Comparison of ENCODE assay signal across 13 cellular contexts in the genomic region with DNA sequence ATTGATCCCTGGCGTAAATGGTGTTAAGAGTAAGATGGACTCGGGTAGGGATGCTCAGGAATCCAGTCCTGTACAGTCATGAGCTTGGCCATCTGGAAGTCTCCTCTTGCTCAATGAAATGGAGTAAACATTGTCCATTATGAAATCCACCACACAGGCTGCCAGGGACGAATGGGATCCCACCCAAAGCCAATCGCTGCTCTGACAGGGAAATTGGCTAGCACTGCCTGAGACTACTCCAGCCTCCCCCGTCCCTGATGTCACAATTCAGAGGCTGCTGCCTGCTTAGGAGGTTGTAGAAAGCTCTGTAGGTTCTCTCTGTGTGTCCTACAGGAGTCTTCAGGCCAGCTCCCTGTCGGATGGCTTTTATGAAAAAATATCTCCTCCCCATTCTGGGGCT. TPM values are rescaled to one million over a fixed set of nuclear protein-coding genes. Genes with fewer than 3 reads are reported as not detected.
DNase-seq lines count a peak whose midpoint lies in the region; ATAC-seq and TF ChIP-seq lines count a peak whose summit lies in the region.
"Had no signal": no experiment of that assay in that cellular context is flagged by ENCODE, and none has a peak within 500 bp of the region (broad histone marks: within the 10 kb centered on the region; RNA-seq: fewer than 3 reads in every experiment).

HSD11B1 (plus strand) TSS at position 263 of the 400 bp plus-strand sequence; CDS start at position 360, 97 bp downstream.

- no peak within 1 kb of the TSS for H3K4me2 ChIP-seq in PC-3 (ENCODE audit: low read length)
- no peak within 1 kb of the TSS for H3K4me2 ChIP-seq in PC-9

- no peaks in the 10 kb centered on the region for H3F3A ChIP-seq in PC-3 (ENCODE audit: low read length, unreplicated experiment)
- H3F3A ChIP-seq in PC-9 (ENCODE audit: insufficient read depth, low read depth) = no peaks in the 10 kb centered on the region

- H2AFZ ChIP-seq in PC-3 (ENCODE audit: low read length) (no peak within 1 kb of the TSS), PC-9 (no peak within 1 kb of the TSS)

- H3K9me3 ChIP-seq in PC-3 (ENCODE audit: low read length) (no peaks in the 10 kb centered on the region), PC-9 (ENCODE audit: insufficient read depth, low read depth) (no peaks in the 10 kb centered on the region)

- no peaks in the 10 kb centered on the region for H3K9me2 ChIP-seq in PC-3 (replicated peaks; ENCODE audit: low read length)
- no peaks in the 10 kb centered on the region for H3K9me2 ChIP-seq in PC-9 (ENCODE audit: insufficient read depth)

- H3K79me2 ChIP-seq in PC-3 (ENCODE audit: low read length) (no peaks in the 10 kb centered on the region), PC-9 (ENCODE audit: low read depth) (no peaks in the 10 kb centered on the region)

- H3K36me3 ChIP-seq in PC-3 (ENCODE audit: low read depth, low read length) = no peaks in the 10 kb centered on the region
- no peaks in the 10 kb centered on the region for H3K36me3 ChIP-seq in PC-9 (ENCODE audit: low read depth)

- no peak for ATAC-seq in PC-3
- no peak for ATAC-seq in GM19452 (IDR thresholded peaks at IDR 0.05; ENCODE audit: unreplicated experiment)
- ATAC-seq: effector memory CD8-positive, alpha-beta T cell had no signal

- H3K27ac ChIP-seq in layer of hippocampus (ENCODE audit: low read depth, low read length) (peak within 1 kb of the TSS; percentile 49), PC-3 (ENCODE audit: low read length) (no peak within 1 kb of the TSS), PC-9 (no peak within 1 kb of the TSS)
- H3K27ac ChIP-seq: 22Rv1 had no signal

- no peak within 1 kb of the TSS for H3K4me3 ChIP-seq in PC-3 (ENCODE audit: low read length)
- H3K4me3 ChIP-seq in PC-9 = no peak within 1 kb of the TSS

- H3K9ac ChIP-seq in PC-3 (ENCODE audit: low read length) = no peak within 1 kb of the TSS

- TF ChIP-seq CTCF in PC-3 (conservative IDR thresholded peaks at IDR 0.05; ENCODE audit: low read depth, low read length) (no peak), PC-9 (conservative IDR thresholded peaks at IDR 0.05) (no peak)

- H3K4me1 ChIP-seq in PC-3 (ENCODE audit: insufficient read depth, low read length) = peaks cover 12% of the 10 kb centered on the region
- H3K4me1 ChIP-seq in PC-9 (replicated peaks; ENCODE audit: insufficient read depth) = no peaks in the 10 kb centered on the region

- H3K27me3 ChIP-seq in layer of hippocampus (ENCODE audit: control insufficient read depth, insufficient read depth, low read length) (no peaks in the 10 kb centered on the region), PC-3 (ENCODE audit: low read length) (no peaks in the 10 kb centered on the region), PC-9 (ENCODE audit: insufficient read depth, low read depth) (no peaks in the 10 kb centered on the region)

- H4K20me1 ChIP-seq in PC-3 (ENCODE audit: low read length) (no peaks in the 10 kb centered on the region), PC-9 (ENCODE audit: insufficient read depth) (no peaks in the 10 kb centered on the region)

- peak; percentile 87 for DNase-seq in SIG-M5 treated with dmso at 0.1 percent for 504 hours (lab: John Stamatoyannopoulos, UW; ENCODE audit: unreplicated experiment)
- DNase-seq in SIG-M5 (lab: John Stamatoyannopoulos, UW) = no peak
- peak in 53 of 58 donors; percentile 4 to 81 (median 51) for DNase-seq in anterior cingulate cortex (lab: John Stamatoyannopoulos, UW)
- peak; percentile 83 for DNase-seq in superior temporal gyrus (ENCODE audit: extremely low spot score)
- no peak for DNase-seq in PC-3
- no peak for DNase-seq in PC-9
- DNase-seq: activated CD4-positive, alpha-beta T cell treated with anti-CD3 and anti-CD28 coated beads for 1 hour; effector memory CD8-positive, alpha-beta T cell; NCI-H2081 had no signal

- intact Hi-C loops in PC-3 (cut with micrococcal nuclease) (no loop called here), PC-9 (cut with micrococcal nuclease; ENCODE audit: unreplicated experiment) (no loop called here)

- POLR2A ChIA-PET in PC-3 (lab: Charles Lee; ENCODE audit: unreplicated experiment) = interaction anchor here (0.6 kb wide), 1 partner anchor 41 kb away, joined by 8 read pairs; no protein-coding TSS in a partner anchor
- POLR2A ChIA-PET in PC-9 (lab: Charles Lee; ENCODE audit: unreplicated experiment) = no interaction called here

- no TSS peak for BruUV-seq in PC-3 (replicated peaks; lab: Mats Ljungman, UMichigan)
- BruUV-seq in PC-9 (replicated peaks; lab: Mats Ljungman, UMichigan) = no TSS peak

- CTCF ChIA-PET in PC-3 (lab: Charles Lee) (no interaction called here), PC-9 (lab: Charles Lee) (interaction anchor here (0.6 kb wide), 1 partner anchor 77 kb away, joined by 3 read pairs; no protein-coding TSS in a partner anchor)

RNA-seq across cellular contexts. Expression of gene HSD11B1, which starts in this region (rescaled TPM):
- total RNA-seq in PC-3 (2014; rRNA removed) (not detected in 2 replicates), PC-9 (2021) (not detected in 2 replicates)
- total RNA-seq: neural crest cell had no signal

Comparison
In these comparisons a context has a peak if more than half of its experiments do, and no peak if none do; other contexts are left out.
1. DNase-seq: peak in SIG-M5 treated with dmso at 0.1 percent for 504 hours (single experiment), anterior cingulate cortex (53 of 58) and superior temporal gyrus (single experiment); none in SIG-M5 (single experiment), PC-3 (single experiment) and PC-9 (0 of 2).